ENCODE assay signal across 38 cellular contexts in the genomic region with DNA sequence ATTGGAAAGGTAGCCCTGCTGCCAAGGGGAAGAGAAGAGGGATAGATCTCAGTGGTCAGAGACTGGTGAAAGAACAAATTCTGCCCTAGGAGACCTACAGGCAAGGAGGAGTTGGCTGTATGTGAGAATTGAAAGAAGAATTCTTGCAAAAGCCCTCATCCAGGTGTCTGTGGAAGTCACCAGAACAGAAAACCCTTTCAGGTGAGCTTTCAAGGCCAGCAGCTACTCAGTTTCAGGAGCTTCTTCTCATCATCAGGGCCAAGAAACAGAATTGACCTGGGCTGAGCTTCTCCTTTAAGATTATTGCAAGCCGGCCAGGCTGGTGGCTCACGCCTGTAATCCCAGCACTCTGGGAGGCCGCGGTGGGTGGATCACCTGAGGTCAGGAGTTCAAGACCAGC.
"Had no signal": no experiment of that assay in that cellular context is flagged by ENCODE, and none has a peak within 500 bp of the region (broad histone marks: within the 10 kb centered on the region; RNA-seq: fewer than 3 reads in every experiment).

No MANE protein-coding gene starts in this region.

- H3K27me3 Mint-ChIP-seq: activated naive CD4-positive, alpha-beta T cell treated with anti-CD3 and anti-CD28 coated beads, Interleukin-2, amount 50 U/mL, for 24 hours; activated naive CD8-positive, alpha-beta T cell treated with anti-CD3 and anti-CD28 coated beads for 36 hours; activated naive CD8-positive, alpha-beta T cell treated with anti-CD3 and anti-CD28 coated beads, Interleukin-2, amount 50 U/mL, for 24 hours; activated T-cell treated with anti-CD3 and anti-CD28 coated beads, Interleukin-2, amount 50 U/mL, for 24 hours had no signal

- H3K9me3 Mint-ChIP-seq: activated naive CD4-positive, alpha-beta T cell treated with anti-CD3 and anti-CD28 coated beads for 36 hours; activated naive CD4-positive, alpha-beta T cell treated with anti-CD3 and anti-CD28 coated beads, Interleukin-2, amount 10 ng/mL, durations not matched to agents 7 days and 5 days; activated naive CD4-positive, alpha-beta T cell treated with anti-CD3 and anti-CD28 coated beads, Interleukin-2, amount 50 U/mL, for 24 hours; activated naive CD4-positive, alpha-beta T cell treated with anti-CD3 and anti-CD28 coated beads, Interleukin-2, amount 50 U/mL, for 72 hours; activated naive CD8-positive, alpha-beta T cell treated with anti-CD3 and anti-CD28 coated beads for 36 hours; activated naive CD8-positive, alpha-beta T cell treated with anti-CD3 and anti-CD28 coated beads, Interleukin-2, amount 10 ng/mL, durations not matched to agents 7 days and 5 days; activated naive CD8-positive, alpha-beta T cell treated with anti-CD3 and anti-CD28 coated beads, Interleukin-2, amount 50 U/mL, for 24 hours; activated T-cell treated with anti-CD3 and anti-CD28 coated beads, Interleukin-2, amount 50 U/mL, for 24 hours; activated T-cell treated with anti-CD3 and anti-CD28 coated beads, Interleukin-2, amount 50 U/mL, for 4 hours; activated T-cell treated with anti-CD3 and anti-CD28 coated beads, Interleukin-2, amount 50 U/mL, for 72 hours; activated T-helper 1 cell treated with anti-CD3 and anti-CD28 coated beads, Interleukin-12 subunit alpha, Interleukin-12 subunit beta, Interleukin-2, Interleukin-4 antibody, amounts not matched to agents 30 ng/mL and 10 ng/mL and 1 ng/mL, durations not matched to agents 14 hours and 24 hours and 36 hours; activated T-helper 17 cell treated with anti-CD3 and anti-CD28 coated beads, Interleukin-2, amount 50 U/mL, for 72 hours; activated T-helper 2 cell treated with anti-CD3 and anti-CD28 coated beads, Interferon-gamma antibody, Interleukin-2, Interleukin-4, amounts not matched to agents 10 μg/mL and 5 μg/mL and 100 μg/mL, durations not matched to agents 14 hours and 24 hours and 36 hours; brain; central memory CD8-positive, alpha-beta T cell had no signal

- H3K4me3 Mint-ChIP-seq: activated naive CD4-positive, alpha-beta T cell treated with anti-CD3 and anti-CD28 coated beads for 36 hours; activated naive CD4-positive, alpha-beta T cell treated with anti-CD3 and anti-CD28 coated beads, Interleukin-2, amount 10 ng/mL, durations not matched to agents 7 days and 5 days; activated naive CD4-positive, alpha-beta T cell treated with anti-CD3 and anti-CD28 coated beads, Interleukin-2, amount 50 U/mL, for 24 hours; activated naive CD8-positive, alpha-beta T cell; activated naive CD8-positive, alpha-beta T cell treated with anti-CD3 and anti-CD28 coated beads for 36 hours; activated naive CD8-positive, alpha-beta T cell treated with anti-CD3 and anti-CD28 coated beads, Interleukin-2, amount 10 ng/mL, durations not matched to agents 7 days and 5 days; activated naive CD8-positive, alpha-beta T cell treated with anti-CD3 and anti-CD28 coated beads, Interleukin-2, amount 50 U/mL, for 24 hours; activated T-cell treated with anti-CD3 and anti-CD28 coated beads, Interleukin-2, amount 50 U/mL, for 24 hours; activated T-cell treated with anti-CD3 and anti-CD28 coated beads, Interleukin-2, amount 50 U/mL, for 4 hours; activated T-cell treated with anti-CD3 and anti-CD28 coated beads, Interleukin-2, amount 50 U/mL, for 72 hours; activated T-helper 1 cell treated with anti-CD3 and anti-CD28 coated beads, Interleukin-12 subunit alpha, Interleukin-12 subunit beta, Interleukin-2, Interleukin-4 antibody, amounts not matched to agents 30 ng/mL and 10 ng/mL and 1 ng/mL, durations not matched to agents 14 hours and 24 hours and 36 hours; activated T-helper 17 cell treated with anti-CD3 and anti-CD28 coated beads, Interleukin-2, amount 50 U/mL, for 72 hours; brain; central memory CD8-positive, alpha-beta T cell had no signal

- H3K9me3 ChIP-seq: adrenal gland, ascending aorta, body of pancreas, breast epithelium had no signal

- H3K36me3 Mint-ChIP-seq: activated naive CD4-positive, alpha-beta T cell treated with anti-CD3 and anti-CD28 coated beads, Interleukin-2, amount 10 ng/mL, durations not matched to agents 7 days and 5 days; activated naive CD4-positive, alpha-beta T cell treated with anti-CD3 and anti-CD28 coated beads, Interleukin-2, amount 50 U/mL, for 24 hours; activated naive CD4-positive, alpha-beta T cell treated with anti-CD3 and anti-CD28 coated beads, Interleukin-2, amount 50 U/mL, for 72 hours; activated naive CD8-positive, alpha-beta T cell; activated naive CD8-positive, alpha-beta T cell treated with anti-CD3 and anti-CD28 coated beads for 36 hours; activated naive CD8-positive, alpha-beta T cell treated with anti-CD3 and anti-CD28 coated beads, Interleukin-2, amount 10 ng/mL, durations not matched to agents 7 days and 5 days; brain had no signal

- H3K4me3 ChIP-seq: adrenal gland, ascending aorta, body of pancreas, breast epithelium, cardiac muscle cell had no signal

- H3K27ac ChIP-seq: adrenal gland, ascending aorta, body of pancreas, brain microvascular endothelial cell, breast epithelium, cardiac muscle cell had no signal

- DNase-seq: activated effector memory CD4-positive, alpha-beta T cell treated with anti-CD3 and anti-CD28 coated beads, Interleukin-2, amount 50 U/mL, for 16 hours; activated effector memory CD4-positive, alpha-beta T cell treated with Interleukin-2 at 50 U/mL for 16 hours; activated gamma-delta T cell; activated gamma-delta T cell treated with Interleukin-2 at 50 U/mL for 16 hours; activated naive CD4-positive, alpha-beta T cell; activated naive CD4-positive, alpha-beta T cell treated with anti-CD3 and anti-CD28 coated beads for 36 hours; activated naive CD4-positive, alpha-beta T cell treated with anti-CD3 and anti-CD28 coated beads, Interleukin-2, amount 10 ng/mL, durations not matched to agents 7 days and 5 days; activated naive CD4-positive, alpha-beta T cell treated with anti-CD3 and anti-CD28 coated beads, Interleukin-2, amount 50 U/mL, for 16 hours; activated naive CD4-positive, alpha-beta T cell treated with Interleukin-2 at 50 U/mL for 16 hours; activated naive CD8-positive, alpha-beta T cell treated with anti-CD3 and anti-CD28 coated beads for 36 hours; activated naive CD8-positive, alpha-beta T cell treated with anti-CD3 and anti-CD28 coated beads, Interleukin-2, amount 10 ng/mL, durations not matched to agents 7 days and 5 days; activated naive CD8-positive, alpha-beta T cell treated with anti-CD3 and anti-CD28 coated beads, Interleukin-2, amount 50 U/mL, for 24 hours; activated T-cell treated with anti-CD3 and anti-CD28 coated beads, Interleukin-2, amount 50 U/mL, for 1 hour; activated T-cell treated with anti-CD3 and anti-CD28 coated beads, Interleukin-2, amount 50 U/mL, for 24 hours; activated T-cell treated with anti-CD3 and anti-CD28 coated beads, Interleukin-2, amount 50 U/mL, for 4 hours; activated T-cell treated with anti-CD3 and anti-CD28 coated beads, Interleukin-2, amount 50 U/mL, for 48 hours; activated T-cell treated with anti-CD3 and anti-CD28 coated beads, Interleukin-2, amount 50 U/mL, for 72 hours; adrenal gland; amniotic stem cell; amygdala; anterior cingulate cortex; aorta; body of pancreas; brain microvascular endothelial cell; caudate nucleus; central memory CD4-positive, alpha-beta T cell; cerebellar nuclear complex had no signal

- H3K36me3 ChIP-seq: adrenal gland, ascending aorta, brain microvascular endothelial cell, breast epithelium, cardiac muscle cell had no signal

- H3K4me1 ChIP-seq: adrenal gland, ascending aorta, body of pancreas, breast epithelium had no signal

- H3K27me3 ChIP-seq: adrenal gland, ascending aorta, body of pancreas, brain microvascular endothelial cell, breast epithelium had no signal

- H3K27ac Mint-ChIP-seq: activated naive CD4-positive, alpha-beta T cell treated with anti-CD3 and anti-CD28 coated beads for 36 hours; activated naive CD4-positive, alpha-beta T cell treated with anti-CD3 and anti-CD28 coated beads, Interleukin-2, amount 10 ng/mL, durations not matched to agents 7 days and 5 days; activated naive CD4-positive, alpha-beta T cell treated with anti-CD3 and anti-CD28 coated beads, Interleukin-2, amount 50 U/mL, for 24 hours; activated naive CD4-positive, alpha-beta T cell treated with anti-CD3 and anti-CD28 coated beads, Interleukin-2, amount 50 U/mL, for 72 hours; activated naive CD8-positive, alpha-beta T cell; activated naive CD8-positive, alpha-beta T cell treated with anti-CD3 and anti-CD28 coated beads for 36 hours; activated naive CD8-positive, alpha-beta T cell treated with anti-CD3 and anti-CD28 coated beads, Interleukin-2, amount 10 ng/mL, durations not matched to agents 7 days and 5 days; activated naive CD8-positive, alpha-beta T cell treated with anti-CD3 and anti-CD28 coated beads, Interleukin-2, amount 50 U/mL, for 24 hours; activated T-cell treated with anti-CD3 and anti-CD28 coated beads, Interleukin-2, amount 50 U/mL, for 24 hours; activated T-cell treated with anti-CD3 and anti-CD28 coated beads, Interleukin-2, amount 50 U/mL, for 72 hours; activated T-helper 1 cell treated with anti-CD3 and anti-CD28 coated beads, Interleukin-12 subunit alpha, Interleukin-12 subunit beta, Interleukin-2, Interleukin-4 antibody, amounts not matched to agents 30 ng/mL and 10 ng/mL and 1 ng/mL, durations not matched to agents 14 hours and 24 hours and 36 hours; activated T-helper 17 cell treated with anti-CD3 and anti-CD28 coated beads, Interleukin-2, amount 50 U/mL, for 72 hours; activated T-helper 2 cell treated with anti-CD3 and anti-CD28 coated beads, Interferon-gamma antibody, Interleukin-2, Interleukin-4, amounts not matched to agents 10 μg/mL and 5 μg/mL and 100 μg/mL, durations not matched to agents 14 hours and 24 hours and 36 hours had no signal

- H3K4me1 Mint-ChIP-seq: activated naive CD4-positive, alpha-beta T cell treated with anti-CD3 and anti-CD28 coated beads, Interleukin-2, amount 10 ng/mL, durations not matched to agents 7 days and 5 days; activated naive CD4-positive, alpha-beta T cell treated with anti-CD3 and anti-CD28 coated beads, Interleukin-2, amount 50 U/mL, for 24 hours; activated naive CD8-positive, alpha-beta T cell treated with anti-CD3 and anti-CD28 coated beads for 36 hours; activated naive CD8-positive, alpha-beta T cell treated with anti-CD3 and anti-CD28 coated beads, Interleukin-2, amount 10 ng/mL, durations not matched to agents 7 days and 5 days; activated naive CD8-positive, alpha-beta T cell treated with anti-CD3 and anti-CD28 coated beads, Interleukin-2, amount 50 U/mL, for 24 hours; activated T-helper 17 cell treated with anti-CD3 and anti-CD28 coated beads, Interleukin-2, amount 50 U/mL, for 72 hours; central memory CD8-positive, alpha-beta T cell had no signal
